In the genomic region with DNA sequence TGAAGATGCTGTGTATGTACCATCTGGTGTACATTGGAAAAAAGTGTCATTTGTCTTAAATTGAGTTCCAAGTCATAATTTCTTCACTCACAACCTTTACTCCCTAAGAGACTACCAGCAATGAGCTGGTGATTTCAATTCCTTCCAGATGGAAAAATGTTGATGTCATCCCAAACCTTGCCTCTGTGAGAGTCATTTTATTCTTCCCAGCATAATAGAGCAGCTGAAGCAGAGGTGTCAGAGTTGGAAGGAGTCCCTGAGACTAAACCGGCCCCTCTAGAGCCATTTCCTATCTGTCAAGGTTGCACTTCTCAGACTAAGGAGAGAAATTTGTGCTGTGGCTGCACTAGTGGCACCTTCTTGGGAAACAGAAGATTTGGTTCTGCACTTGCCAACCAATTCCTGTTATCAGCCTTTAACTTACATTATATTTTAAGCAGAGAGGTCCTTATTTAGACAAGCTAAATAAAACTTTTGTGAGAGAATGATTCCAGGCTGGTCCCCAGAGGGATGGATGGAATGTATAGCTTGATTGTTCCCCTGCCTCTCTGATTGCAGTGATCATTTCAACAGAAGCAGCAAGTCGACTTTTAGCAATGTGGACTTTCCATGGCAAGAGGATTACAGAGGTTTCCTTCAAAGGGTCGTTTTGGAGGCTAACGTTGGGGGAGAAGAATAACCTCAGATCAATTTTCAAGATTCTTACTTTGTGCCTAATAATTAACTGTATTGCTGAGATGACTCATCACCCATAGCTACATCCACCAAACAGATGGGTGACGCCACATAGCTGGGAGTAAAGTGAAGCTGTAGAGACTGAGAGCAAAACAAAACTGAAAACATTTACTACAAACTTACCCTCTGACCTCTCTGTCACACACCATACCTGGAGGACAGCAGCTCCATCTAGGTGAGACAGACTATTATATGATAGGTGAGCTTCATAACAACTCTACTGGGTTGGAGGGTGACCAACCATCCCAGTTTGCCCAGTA, we compare ENCODE assay signal across 9 cellular contexts.
DNase-seq lines count a peak whose midpoint lies in the region; ATAC-seq and TF ChIP-seq lines count a peak whose summit lies in the region.
"Had no signal": no experiment of that assay in that cellular context is flagged by ENCODE, and none has a peak within 500 bp of the region (broad histone marks: within the 10 kb centered on the region; RNA-seq: fewer than 3 reads in every experiment).

No MANE protein-coding gene starts in this region.

- H3K4me1 Mint-ChIP-seq in chondrocyte (ENCODE audit: low read depth), result peaks cover 14% of the 10 kb centered on the region
- H3K4me1 Mint-ChIP-seq in CD4-positive, alpha-beta memory T cell, result no peaks in the 10 kb centered on the region

- intact Hi-C loops in left ventricle myocardium superior (cut with micrococcal nuclease) (no loop called here), cardiac septum (cut with DNase I) (no loop called here), left colon (cut with DNase I, micrococcal nuclease) (no loop called here)
- intact Hi-C loops in CD4-positive, alpha-beta memory T cell (cut with micrococcal nuclease), result no loop called here

- TF ChIP-seq CTCF in chondrocyte (IDR thresholded peaks at IDR 0.05), result no peak

- H3K36me3 ChIP-seq in CD4-positive, alpha-beta memory T cell (ENCODE audit: insufficient read depth, low read length), result no peaks in the 10 kb centered on the region

- DNase-seq in left ventricle myocardium superior (no peak), cardiac septum (ENCODE audit: low spot score) (no peak), chondrocyte (ENCODE audit: low spot score) (no peak), T-helper 2 cell (no peak), left colon (no peak)
- DNase-seq in CD4-positive, alpha-beta memory T cell, result no peak
- no peak for DNase-seq in activated CD8-positive, alpha-beta memory T cell treated with anti-CD3 and anti-CD28 coated beads, Interleukin-2, amount 50 U/mL, for 4 hours

- POLR2A ChIA-PET in CD4-positive, alpha-beta memory T cell (lab: Charles Lee; ENCODE audit: partially characterized antibody), result no interaction called here

- no peak overlapping the region for H3K27ac ChIP-seq in CD4-positive, alpha-beta memory T cell (ENCODE audit: low read depth, low read length)

- peaks cover 0 to 4% of the 10 kb centered on the region in 2 donors for H3K9me3 ChIP-seq in CD4-positive, alpha-beta memory T cell (ENCODE audit: control insufficient read depth in 1 of 2, low read length in 2 of 2)

- peak overlapping the region; percentile 34 for H3K27ac Mint-ChIP-seq in chondrocyte (ENCODE audit: unreplicated experiment)
- H3K27ac Mint-ChIP-seq in CD4-positive, alpha-beta memory T cell, result no peak overlapping the region

- no peaks in the 10 kb centered on the region for H3K27me3 Mint-ChIP-seq in chondrocyte (ENCODE audit: low read depth)
- no peaks in the 10 kb centered on the region for H3K27me3 Mint-ChIP-seq in CD4-positive, alpha-beta memory T cell

- no peaks in the 10 kb centered on the region for H3K4me1 ChIP-seq in CD4-positive, alpha-beta memory T cell (ENCODE audit: insufficient read depth, low read length)

- peak; percentile 45 for ATAC-seq in left ventricle myocardium superior
- ATAC-seq in HG03066 (IDR thresholded peaks at IDR 0.05; ENCODE audit: low read depth, unreplicated experiment), result peak; percentile 99
- ATAC-seq in left colon, result no peak
- ATAC-seq: K562 had no signal

- CTCF ChIA-PET in CD4-positive, alpha-beta memory T cell (lab: Charles Lee; ENCODE audit: partially characterized antibody), result interaction anchor here (1.0 to 1.3 kb wide), 3 partner anchors 12 to 186 kb away, joined by 3 read pairs; no protein-coding TSS in a partner anchor

- peaks cover 6% of the 10 kb centered on the region for H3K9me3 Mint-ChIP-seq in chondrocyte (ENCODE audit: low read depth)
- H3K9me3 Mint-ChIP-seq in CD4-positive, alpha-beta memory T cell, result peaks cover 6 to 28% (median 19%) of the 10 kb centered on the region in 8 donors

- H3K4me3 ChIP-seq in CD4-positive, alpha-beta memory T cell (ENCODE audit: low read length in 2 of 2), result no peak overlapping the region
- H3K4me3 ChIP-seq: K562 had no signal

- H3K27me3 ChIP-seq in CD4-positive, alpha-beta memory T cell (ENCODE audit: insufficient read depth, low read length), result no peaks in the 10 kb centered on the region

- H3K36me3 Mint-ChIP-seq in chondrocyte (ENCODE audit: low read depth), result peaks cover 1% of the 10 kb centered on the region
- peaks cover 25 to 45% of the 10 kb centered on the region in 2 donors for H3K36me3 Mint-ChIP-seq in CD4-positive, alpha-beta memory T cell

- no peak overlapping the region for H3K4me3 Mint-ChIP-seq in chondrocyte (ENCODE audit: unreplicated experiment)
- H3K4me3 Mint-ChIP-seq in CD4-positive, alpha-beta memory T cell, result no peak overlapping the region
